Comparison of ENCODE assay signal across 8 cellular contexts in genomic region chr3:66037986-66038369, GRCh38. TPM values are rescaled to one million over a fixed set of nuclear protein-coding genes. Genes with fewer than 3 reads are reported as not detected.
DNase-seq lines count a peak whose midpoint lies in the region; ATAC-seq and TF ChIP-seq lines count a peak whose summit lies in the region.

No MANE protein-coding gene starts in this region.

- H3K27ac Mint-ChIP-seq in Caco-2 (ENCODE audit: unreplicated experiment) = peak overlapping the region; percentile 94
- no peak overlapping the region for H3K27ac Mint-ChIP-seq in central memory CD8-positive, alpha-beta T cell (ENCODE audit: low read depth)

- no peaks in the 10 kb centered on the region for H3K9me3 Mint-ChIP-seq in Caco-2 (ENCODE audit: unreplicated experiment)
- no peaks in the 10 kb centered on the region for H3K9me3 Mint-ChIP-seq in central memory CD8-positive, alpha-beta T cell

- peak overlapping the region; percentile 92 to 96 for H3K27ac ChIP-seq in lung (ENCODE audit: low read depth in 1 of 2, low read length in 1 of 2)
- no peak overlapping the region for H3K27ac ChIP-seq in urinary bladder (ENCODE audit: low read depth)

- intact Hi-C loops in Caco-2 (cut with micrococcal nuclease; ENCODE audit: unreplicated experiment) = loop anchor here (1.0 to 10.0 kb wide), 7 partner anchors 45 to 253 kb away; partner anchors contain the start of gene SLC25A26

- BruUV-seq in Caco-2 (replicated peaks; lab: Mats Ljungman, UMichigan) = no TSS peak

- H3K4me1 Mint-ChIP-seq in Caco-2 (ENCODE audit: low read depth, unreplicated experiment) = peaks cover 13% of the 10 kb centered on the region
- H3K4me1 Mint-ChIP-seq in central memory CD8-positive, alpha-beta T cell = peaks cover 8% of the 10 kb centered on the region

- CTCF ChIA-PET in Caco-2 (lab: Charles Lee) = interaction anchor here (1.0 to 1.7 kb wide), 2 partner anchors 45 to 116 kb away, joined by 3 to 4 read pairs; no protein-coding TSS in a partner anchor

- H3K4me3 Mint-ChIP-seq in Caco-2 (ENCODE audit: unreplicated experiment) = peak overlapping the region; percentile 95
- H3K4me3 Mint-ChIP-seq in central memory CD8-positive, alpha-beta T cell = peak overlapping the region; percentile 73

- peaks cover 27% of the 10 kb centered on the region for H3K36me3 Mint-ChIP-seq in Caco-2 (ENCODE audit: insufficient read depth, unreplicated experiment)
- no peaks in the 10 kb centered on the region for H3K36me3 Mint-ChIP-seq in central memory CD8-positive, alpha-beta T cell (ENCODE audit: insufficient read depth)

- H3K9me3 ChIP-seq in Caco-2 = no peaks in the 10 kb centered on the region
- no peaks in the 10 kb centered on the region for H3K9me3 ChIP-seq in lung (ENCODE audit: control insufficient read depth in 2 of 2, insufficient read depth in 1 of 2, low read length in 1 of 2)

- H3K4me1 ChIP-seq in Caco-2 = peaks cover 4% of the 10 kb centered on the region; the same call in 1 of the 2 replicates
- H3K4me1 ChIP-seq in lung (ENCODE audit: control insufficient read depth in 2 of 2, insufficient read depth in 2 of 2, low read length in 2 of 2) = peaks cover 0 to 12% of the 10 kb centered on the region in 2 donors
- H3K4me1 ChIP-seq in urinary bladder (ENCODE audit: insufficient read depth) = no peaks in the 10 kb centered on the region

- H3K27me3 ChIP-seq in Caco-2 (replicated peaks; ENCODE audit: control insufficient read depth, insufficient read depth, low read length) = no peaks in the 10 kb centered on the region
- no peaks in the 10 kb centered on the region for H3K27me3 ChIP-seq in lung (ENCODE audit: control insufficient read depth, insufficient read depth)

- peak overlapping the region; percentile 70 for H3K4me3 ChIP-seq in Caco-2 (ENCODE audit: low read depth, low read length)
- H3K4me3 ChIP-seq in lung = peak overlapping the region; percentile 84
- H3K4me3 ChIP-seq in urinary bladder (ENCODE audit: low read depth, low read length) = peak overlapping the region; percentile 54

- H3K27me3 Mint-ChIP-seq in Caco-2 (ENCODE audit: insufficient read depth, unreplicated experiment) = no peaks in the 10 kb centered on the region
- H3K27me3 Mint-ChIP-seq in central memory CD8-positive, alpha-beta T cell = peaks cover 80% of the 10 kb centered on the region

- DNase-seq in Caco-2 = peak in 1 of 2 experiments; percentile 32
- DNase-seq in central memory CD8-positive, alpha-beta T cell (ENCODE audit: low spot score in 2 of 2) = no peak
- DNase-seq in lung (ENCODE audit: low spot score) = no peak
- DNase-seq in mesenteric fat pad (ENCODE audit: low spot score) = no peak
- DNase-seq in NK-92 (lab: John Stamatoyannopoulos, UW; ENCODE audit: unreplicated experiment) = no peak
- no peak for DNase-seq in SIG-M5 treated with dmso at 0.1 percent for 504 hours (lab: John Stamatoyannopoulos, UW; ENCODE audit: unreplicated experiment)

- peak; percentile 19 for ATAC-seq in HG03196 (IDR thresholded peaks at IDR 0.05; ENCODE audit: unreplicated experiment)
- ATAC-seq in central memory CD8-positive, alpha-beta T cell (replicated peaks; ENCODE audit: extremely low read depth, poor library complexity, severe bottlenecking) = no peak
- ATAC-seq in lung (ENCODE audit: insufficient read depth, low FRiP score) = peak; percentile 2

- TF ChIP-seq CTCF in Caco-2 (IDR thresholded peaks at IDR 0.05; ENCODE audit: insufficient read depth in 1 of 2, low read depth in 1 of 2, low read length in 1 of 2, severe bottlenecking in 1 of 2, unreplicated experiment in 1 of 2) (no peak), lung (IDR thresholded peaks at IDR 0.05; ENCODE audit: control extremely low read depth, extremely low read depth) (no peak)

- WGBS in lung, 2 donors = 0 to 2% methylated on average over 31 of the region's 31 CpGs
- under 1% methylated on average over 31 of the region's 31 CpGs for WGBS in urinary bladder

- POLR2A ChIA-PET in Caco-2 (lab: Charles Lee) = interaction anchor here (1.2 kb wide), 1 partner anchor 85 kb away, joined by 7 read pairs; no protein-coding TSS in a partner anchor

- H3K36me3 ChIP-seq in Caco-2 (ENCODE audit: control insufficient read depth, insufficient read depth, low read length) = no peaks in the 10 kb centered on the region
- H3K36me3 ChIP-seq in lung (ENCODE audit: control insufficient read depth in 2 of 2, insufficient read depth in 2 of 2, low read length in 2 of 2) = no peaks in the 10 kb centered on the region
- H3K36me3 ChIP-seq in urinary bladder (ENCODE audit: insufficient read depth) = no peaks in the 10 kb centered on the region

RNA-seq across cellular contexts. Expression of gene MAGI1, which starts 0.7 kb away (rescaled TPM):
- 63.6 and 64.9 TPM in 2 replicates for total RNA-seq in Caco-2 (2022)
- total RNA-seq in lung = 10 to 100 TPM; 38.9 to 88.1 TPM
- polyA plus RNA-seq in lung = 10 to 100 TPM in 1 of 2 donors, 1 to 10 TPM in 1; 9.9 to 10.3 TPM
- 46.7 TPM for total RNA-seq in urinary bladder
- 9.7 TPM for polyA plus RNA-seq in urinary bladder
- 74.8 TPM for total RNA-seq in mesenteric fat pad
